In genomic region chr2:20684581-20685063, GRCh38 we compare ENCODE assay signal across 28 cellular contexts. TPM values are rescaled to one million over a fixed set of nuclear protein-coding genes. Genes with fewer than 3 reads are reported as not detected.
"Had no signal": no experiment of that assay in that cellular context is flagged by ENCODE, and none has a peak within 500 bp of the region (broad histone marks: within the 10 kb centered on the region; RNA-seq: fewer than 3 reads in every experiment).

No MANE protein-coding gene starts in this region.

- H3K27me3 ChIP-seq: pancreas, sigmoid colon, spleen, stomach, testis, thyroid gland, transverse colon, upper lobe of left lung, vagina had no signal

- H3K27ac ChIP-seq: pancreas, prostate gland, sigmoid colon, spleen, stomach, testis, thyroid gland, transverse colon, upper lobe of left lung, vagina had no signal

- H3K4me1 ChIP-seq: pancreas, prostate gland, sigmoid colon, spleen, testis, thyroid gland, transverse colon, upper lobe of left lung, vagina had no signal

- ATAC-seq: left ventricle myocardium superior; naive thymus-derived CD8-positive, alpha-beta T cell; pancreas; right cardiac atrium; stimulated activated naive B cell treated with anti-CD40 and anti-IgM and Interleukin-4, amounts not matched to agents 10 μg/mL and 1 μg/mL and 100 μg/mL, for 72 hours; stimulated activated naive CD8-positive, alpha-beta T cell treated with anti-CD3 and anti-CD28 coated beads, Interleukin-15, Interleukin-2, amounts not matched to agents 100 U/mL and 50 U/mL, for 24 hours had no signal

- H3K4me3 ChIP-seq: lung, pancreas, prostate gland, sigmoid colon, spleen, stomach, testis, thyroid gland, transverse colon, upper lobe of left lung, vagina had no signal

- H3K27ac Mint-ChIP-seq: nephron; stimulated activated naive B cell treated with anti-CD40 and anti-IgM and Interleukin-4, amounts not matched to agents 10 μg/mL and 1 μg/mL and 100 μg/mL, for 72 hours had no signal

- H3K36me3 ChIP-seq: prostate gland had no signal

- H3K27me3 Mint-ChIP-seq: naive thymus-derived CD8-positive, alpha-beta T cell; stimulated activated naive B cell treated with anti-CD40 and anti-IgM and Interleukin-4, amounts not matched to agents 10 μg/mL and 1 μg/mL and 100 μg/mL, for 72 hours had no signal

- DNase-seq: hypothalamus; immature natural killer cell; kidney; left ventricle myocardium superior; midbrain; naive thymus-derived CD8-positive, alpha-beta T cell; nucleus accumbens; pancreas; posterior cingulate gyrus; retina; right cardiac atrium; sigmoid colon; small intestine; spleen; stimulated activated CD4-positive, alpha-beta T cell treated with anti-CD3 and anti-CD28 coated beads, Interleukin-4, amount 100 ng/mL, for 24 hours; stimulated activated naive B cell treated with anti-CD40 and anti-IgM and Interleukin-4, amounts not matched to agents 10 μg/mL and 1 μg/mL and 100 μg/mL, for 72 hours; stimulated activated naive CD8-positive, alpha-beta T cell treated with anti-CD3 and anti-CD28 coated beads, Interleukin-15, Interleukin-2, amounts not matched to agents 100 U/mL and 50 U/mL, for 24 hours; stomach; testis; thyroid gland; transverse colon; upper lobe of left lung had no signal

- H3K9me3 ChIP-seq: pancreas, prostate gland, stomach, testis, thyroid gland, transverse colon, upper lobe of left lung, vagina had no signal

- H3K4me1 Mint-ChIP-seq: naive thymus-derived CD8-positive, alpha-beta T cell; nephron; neural crest cell; stimulated activated naive B cell treated with anti-CD40 and anti-IgM and Interleukin-4, amounts not matched to agents 10 μg/mL and 1 μg/mL and 100 μg/mL, for 72 hours had no signal

- H3K4me3 Mint-ChIP-seq: immature natural killer cell; naive thymus-derived CD8-positive, alpha-beta T cell; nephron; neural crest cell; stimulated activated naive B cell treated with anti-CD40 and anti-IgM and Interleukin-4, amounts not matched to agents 10 μg/mL and 1 μg/mL and 100 μg/mL, for 72 hours had no signal

RNA-seq across cellular contexts. Expression of gene GDF7, which starts 17.7 kb away (rescaled TPM):
- total RNA-seq: naive thymus-derived CD8-positive, alpha-beta T cell; osteoblast had no signal
- polyA plus RNA-seq: immature natural killer cell had no signal
